In genomic region chr20:47141350-47141921, GRCh38 we compare ENCODE assay signal across 30 cellular contexts.
"Had no signal": no experiment of that assay in that cellular context is flagged by ENCODE, and none has a peak within 500 bp of the region (broad histone marks: within the 10 kb centered on the region; RNA-seq: fewer than 3 reads in every experiment).

No MANE protein-coding gene starts in this region.

- H3K4me1 Mint-ChIP-seq: naive B cell; natural killer cell; stimulated activated naive B cell treated with anti-CD40 and anti-IgM and Interleukin-4, amounts not matched to agents 10 μg/mL and 1 μg/mL and 100 μg/mL, for 72 hours had no signal

- H3K4me3 Mint-ChIP-seq: immature natural killer cell; mesothelial cell of epicardium; naive B cell; natural killer cell; nephron progenitor cell; neural progenitor cell; stimulated activated naive B cell treated with anti-CD40 and anti-IgM and Interleukin-4, amounts not matched to agents 10 μg/mL and 1 μg/mL and 100 μg/mL, for 72 hours; type B pancreatic cell had no signal

- FAIRE-seq: islet of Langerhans, kidney had no signal

- H3K27me3 Mint-ChIP-seq: type B pancreatic cell had no signal

- H3K27ac Mint-ChIP-seq: immature natural killer cell; mesothelial cell of epicardium; naive B cell; natural killer cell; nephron progenitor cell; neural progenitor cell; stimulated activated naive B cell treated with anti-CD40 and anti-IgM and Interleukin-4, amounts not matched to agents 10 μg/mL and 1 μg/mL and 100 μg/mL, for 72 hours; type B pancreatic cell had no signal

- H3K9me3 Mint-ChIP-seq: natural killer cell had no signal

- H3K79me2 ChIP-seq: parathyroid adenoma had no signal

- H3K27me3 ChIP-seq: left lung, neural progenitor cell, suprapubic skin, vagina had no signal

- H3K36me3 ChIP-seq: left lung, lower lobe of right lung, neural progenitor cell, neutrophil, suprapubic skin, thoracic aorta, tibial artery, vagina had no signal

- ATAC-seq: left colon; left lung; lower lobe of right lung; natural killer cell; psoas muscle; sciatic nerve; stimulated activated naive B cell treated with anti-CD40 and anti-IgM and Interleukin-4, amounts not matched to agents 10 μg/mL and 1 μg/mL and 100 μg/mL, for 72 hours; stimulated activated naive CD8-positive, alpha-beta T cell treated with anti-CD3 and anti-CD28 coated beads, Interleukin-15, Interleukin-2, amounts not matched to agents 100 U/mL and 50 U/mL, for 24 hours had no signal

- H3K4me3 ChIP-seq: left lung, lower lobe of right lung, neural progenitor cell, psoas muscle, skin epidermis, suprapubic skin, thoracic aorta, tibial artery, vagina had no signal

- H3K27ac ChIP-seq: left lung, lower lobe of right lung, neural progenitor cell, neutrophil, parathyroid adenoma, psoas muscle, skin epidermis, suprapubic skin, thoracic aorta, tibial artery, vagina had no signal

- H3K9ac ChIP-seq: neural progenitor cell, parathyroid adenoma had no signal

- H3K4me1 ChIP-seq: lower lobe of right lung, parathyroid adenoma, psoas muscle, suprapubic skin, tibial artery, vagina had no signal

- DNase-seq: hypothalamus; immature natural killer cell; kidney; left colon; left lung; lower lobe of right lung; mesendoderm; naive B cell; natural killer cell; nephron progenitor cell; occipital lobe; psoas muscle; stimulated activated CD4-positive, alpha-beta T cell treated with anti-CD3 and anti-CD28 coated beads, Interleukin-12 subunit alpha, Interleukin-12 subunit beta, amount 100 ng/mL, for 4 hours; stimulated activated CD4-positive, alpha-beta T cell treated with anti-CD3 and anti-CD28 coated beads, Interleukin-15, amount 100 ng/mL, for 24 hours; stimulated activated CD4-positive, alpha-beta T cell treated with anti-CD3 and anti-CD28 coated beads, Interleukin-2, amount 100 ng/mL, for 24 hours; stimulated activated CD4-positive, alpha-beta T cell treated with anti-CD3 and anti-CD28 coated beads, Interleukin-4, amount 100 ng/mL, for 1 hour; stimulated activated naive B cell treated with anti-CD40 and anti-IgM and Interleukin-4, amounts not matched to agents 10 μg/mL and 1 μg/mL and 100 μg/mL, for 72 hours; stimulated activated naive CD8-positive, alpha-beta T cell treated with anti-CD3 and anti-CD28 coated beads, Interleukin-15, Interleukin-2, amounts not matched to agents 100 U/mL and 50 U/mL, for 24 hours; tibial artery had no signal

- H3K4me2 ChIP-seq: neural progenitor cell had no signal

- H2AFZ ChIP-seq: neural progenitor cell, parathyroid adenoma had no signal

- H3K9me3 ChIP-seq: neutrophil, psoas muscle, thoracic aorta, vagina had no signal
